Comparison of ENCODE assay signal across 25 cellular contexts in genomic region chr17:5055543-5055942, GRCh38. TPM values are rescaled to one million over a fixed set of nuclear protein-coding genes. Genes with fewer than 3 reads are reported as not detected.
A peak's percentile ranks its signal among the peaks of the same experiment; 100 is the strongest.
DNase-seq lines count a peak whose midpoint lies in the region; ATAC-seq and TF ChIP-seq lines count a peak whose summit lies in the region.
"Had no signal": no experiment of that assay in that cellular context is flagged by ENCODE, and none has a peak within 500 bp of the region (broad histone marks: within the 10 kb centered on the region; RNA-seq: fewer than 3 reads in every experiment).

No MANE protein-coding gene starts in this region.

- no peak overlapping the region for H2BK5ac ChIP-seq in trophoblast cell (ENCODE audit: low read depth, low read length, poor library complexity)

- H3K4ac ChIP-seq in trophoblast cell (ENCODE audit: low read depth, low read length) = no peak overlapping the region

- no peak for ATAC-seq in GM18858 (IDR thresholded peaks at IDR 0.05; ENCODE audit: unreplicated experiment)
- ATAC-seq: activated CD8-positive, alpha-beta T cell treated with anti-CD3 and anti-CD28 coated beads, Interleukin-2, amount 10 ng/mL, durations not matched to agents 7 days and 5 days; activated T-cell treated with anti-CD3 and anti-CD28 coated beads, Interleukin-2, amount 50 U/mL, for 4 hours; psoas muscle; T-cell had no signal

- H3K9me3 ChIP-seq in OCI-LY7 (ENCODE audit: low read length) (no peaks in the 10 kb centered on the region), trophoblast cell (ENCODE audit: insufficient read depth, low read depth, low read length) (no peaks in the 10 kb centered on the region)
- H3K9me3 ChIP-seq: neutrophil, psoas muscle had no signal

- H3K9me2 ChIP-seq in OCI-LY7 (ENCODE audit: insufficient read depth, low read length) = no peaks in the 10 kb centered on the region

- peak; percentile 29; the same call in 1 of the 2 replicates for TF ChIP-seq CTCF in OCI-LY7 (conservative IDR thresholded peaks at IDR 0.05; ENCODE audit: low read length)

- intact Hi-C loops in OCI-LY7 (cut with micrococcal nuclease; ENCODE audit: unreplicated experiment) = no loop called here

- H3K4me1 ChIP-seq in OCI-LY7 (ENCODE audit: insufficient read depth, low read length, poor library complexity, severe bottlenecking) (peaks cover 10% of the 10 kb centered on the region), trophoblast cell (ENCODE audit: control insufficient read depth in 1 of 2, insufficient read depth in 2 of 2, low read length in 2 of 2) (peaks cover 0 to 2% of the 10 kb centered on the region in 2 experiments)
- H3K4me1 ChIP-seq: psoas muscle had no signal

- POLR2A ChIA-PET in OCI-LY7 (lab: Charles Lee) = interaction anchor here (0.7 to 1.0 kb wide), 2 partner anchors 57 to 345 kb away, joined by 5 to 10 read pairs; partner anchors contain the start of gene ARRB2

- no peak overlapping the region for H3K9ac ChIP-seq in trophoblast cell (ENCODE audit: low read length)

- no peaks in the 10 kb centered on the region for H4K20me1 ChIP-seq in OCI-LY7 (ENCODE audit: insufficient read depth, low read length)

- CTCF ChIA-PET in OCI-LY7 (lab: Charles Lee; ENCODE audit: unreplicated experiment) = no interaction called here

- H3K36me3 ChIP-seq in OCI-LY7 (ENCODE audit: insufficient read depth, low read length) (no peaks in the 10 kb centered on the region), trophoblast cell (ENCODE audit: control insufficient read depth in 1 of 2, insufficient read depth in 2 of 2, low read length in 2 of 2) (no peaks in the 10 kb centered on the region)
- H3K36me3 ChIP-seq: neutrophil had no signal

- peak overlapping the region; percentile 28 for H4K91ac ChIP-seq in trophoblast cell (ENCODE audit: low read depth, low read length)

- H3K4me2 ChIP-seq in OCI-LY7 (ENCODE audit: low read length) = no peak overlapping the region
- H3K4me2 ChIP-seq in trophoblast cell (ENCODE audit: low read length) = no peak overlapping the region
- H3K4me2 ChIP-seq: PC-9 had no signal

- H2AK5ac ChIP-seq in trophoblast cell (ENCODE audit: low read length) = no peak overlapping the region

- H3K27me3 ChIP-seq in trophoblast cell (ENCODE audit: insufficient read depth, low read length) = no peaks in the 10 kb centered on the region

- H3K14ac ChIP-seq in trophoblast cell (ENCODE audit: low read length) = no peak overlapping the region

- H3K79me1 ChIP-seq in trophoblast cell (ENCODE audit: low read length) = peaks cover 2% of the 10 kb centered on the region

- no peak overlapping the region for H3K23ac ChIP-seq in trophoblast cell (ENCODE audit: low read length)

- no peak overlapping the region for H3K18ac ChIP-seq in trophoblast cell (ENCODE audit: low read length)

- no peak overlapping the region for H2BK120ac ChIP-seq in trophoblast cell (ENCODE audit: insufficient read depth, low read length, poor library complexity)

- no peak overlapping the region for H4K12ac ChIP-seq in trophoblast cell (ENCODE audit: low read depth, low read length)

- DNase-seq in NCI-H748 (lab: John Stamatoyannopoulos, UW; ENCODE audit: unreplicated experiment) (peak; percentile 51), NCI-H748 treated with DMSO at 0.1 percent for 48 hours (lab: John Stamatoyannopoulos, UW) (no peak), OCI-LY7 (ENCODE audit: low spot score) (peak; percentile 27), trophoblast cell (no peak), mesenteric fat pad (ENCODE audit: low spot score) (no peak)
- DNase-seq: activated CD4-positive, alpha-beta T cell treated with anti-CD3 and anti-CD28 coated beads for 1 hour; activated CD8-positive, alpha-beta T cell treated with anti-CD3 and anti-CD28 coated beads, Interleukin-2, amount 10 ng/mL, durations not matched to agents 7 days and 5 days; activated naive CD4-positive, alpha-beta T cell treated with anti-CD3 and anti-CD28 coated beads for 36 hours; activated T-cell treated with anti-CD3 and anti-CD28 coated beads, Interleukin-2, amount 50 U/mL, for 4 hours; amniotic stem cell; COR-L47; cortex of kidney; DND-41; kidney glomerular epithelial cell; NCI-H1417 treated with DMSO at 0.1 percent for 48 hours; PC-9; psoas muscle; SHP77; T-cell had no signal

- no peak overlapping the region for H4K8ac ChIP-seq in trophoblast cell (ENCODE audit: low read depth, low read length)

- no TSS peak for BruUV-seq in OCI-LY7 (replicated peaks; lab: Mats Ljungman, UMichigan)

- H2AFZ ChIP-seq in OCI-LY7 (ENCODE audit: low read length) (no peak overlapping the region), trophoblast cell (ENCODE audit: insufficient read depth, low read length, poor library complexity) (no peak overlapping the region)
- H2AFZ ChIP-seq: PC-9 had no signal

- no CpG with 5 or more reads among the region's 10 CpGs for WGBS in trophoblast cell (ENCODE audit: extremely low coverage, insufficient coverage, insufficient read length)

- H3K27ac ChIP-seq in OCI-LY7 (ENCODE audit: low read depth, low read length, poor library complexity, severe bottlenecking) = no peak overlapping the region
- no peak overlapping the region for H3K27ac ChIP-seq in trophoblast cell (ENCODE audit: low read depth, low read length)
- H3K27ac ChIP-seq: neutrophil, PC-9, psoas muscle had no signal

- no peak overlapping the region for H2BK12ac ChIP-seq in trophoblast cell (ENCODE audit: low read length)

- H3K4me3 ChIP-seq in OCI-LY7 (ENCODE audit: low read depth, low read length, poor library complexity, severe bottlenecking) (no peak overlapping the region), trophoblast cell (ENCODE audit: low read depth, low read length) (no peak overlapping the region)
- H3K4me3 ChIP-seq: lung, PC-9, psoas muscle had no signal

- no peaks in the 10 kb centered on the region for H3K79me2 ChIP-seq in OCI-LY7 (ENCODE audit: insufficient read depth, low read depth, low read length)
- H3K79me2 ChIP-seq in trophoblast cell (ENCODE audit: control insufficient read depth, insufficient read depth, low read length, poor library complexity) = no peaks in the 10 kb centered on the region

RNA-seq across cellular contexts. Expression of gene SLC52A1, which starts 20.3 kb away (rescaled TPM):
- not detected in 2 replicates for total RNA-seq in OCI-LY7 (2014; rRNA removed; shearing (Covaris generic))
- total RNA-seq in OCI-LY7 (2022) (not detected in 2 replicates), mesenteric fat pad (0.22 TPM)
- 0.82 and 0.86 TPM in 2 replicates for polyA plus RNA-seq in trophoblast cell (2013)
- total RNA-seq: A673, glomerular endothelial cell, psoas muscle, subcutaneous adipose tissue had no signal

RNA-seq across cellular contexts. Expression of gene ZFP3, which starts 22.7 kb away (rescaled TPM):
- total RNA-seq in OCI-LY7 (2014; rRNA removed; shearing (Covaris generic)) = 0.98 and 1.8 TPM in 2 replicates
- 0.34 and 0.65 TPM in 2 replicates for total RNA-seq in OCI-LY7 (2022)
- 0.11 TPM in 2 replicates for polyA plus RNA-seq in trophoblast cell (2013)
- total RNA-seq in mesenteric fat pad = 4.2 TPM

RNA-seq across cellular contexts. Expression of gene ZNF232, which starts 56.1 kb away (rescaled TPM):
- total RNA-seq in OCI-LY7 (2014; rRNA removed; shearing (Covaris generic)) = 28.3 and 32.0 TPM in 2 replicates
- total RNA-seq in OCI-LY7 (2022) = 20.8 and 21.3 TPM in 2 replicates
- polyA plus RNA-seq in trophoblast cell (2013) = 9.0 and 10.1 TPM in 2 replicates
- total RNA-seq in mesenteric fat pad = 4.6 TPM

RNA-seq across cellular contexts. Expression of gene KIF1C, which starts 57.8 kb away (rescaled TPM):
- total RNA-seq in OCI-LY7 (2014; rRNA removed; shearing (Covaris generic)) = 20.6 and 32.1 TPM in 2 replicates
- 51.1 and 53.7 TPM in 2 replicates for total RNA-seq in OCI-LY7 (2022)
- 34.8 and 36.6 TPM in 2 replicates for polyA plus RNA-seq in trophoblast cell (2013)
- 213 TPM for total RNA-seq in mesenteric fat pad

RNA-seq across cellular contexts. Expression of gene INCA1, which starts 58.2 kb away (rescaled TPM):
- total RNA-seq in OCI-LY7 (2014; rRNA removed; shearing (Covaris generic)) = not detected in 2 replicates
- total RNA-seq in OCI-LY7 (2022) (0.82 and 1.2 TPM in 2 replicates), mesenteric fat pad (0.71 TPM)
- 0.55 and 0.56 TPM in 2 replicates for polyA plus RNA-seq in trophoblast cell (2013)

Comparison
In these comparisons a context has a peak if more than half of its experiments do, and no peak if none do; other contexts are left out.
1. DNase-seq: peak in NCI-H748 (single experiment) and OCI-LY7 (single experiment); none in NCI-H748 treated with DMSO at 0.1 percent for 48 hours (single experiment), trophoblast cell (0 of 2) and mesenteric fat pad (single experiment).